In the genomic region with DNA sequence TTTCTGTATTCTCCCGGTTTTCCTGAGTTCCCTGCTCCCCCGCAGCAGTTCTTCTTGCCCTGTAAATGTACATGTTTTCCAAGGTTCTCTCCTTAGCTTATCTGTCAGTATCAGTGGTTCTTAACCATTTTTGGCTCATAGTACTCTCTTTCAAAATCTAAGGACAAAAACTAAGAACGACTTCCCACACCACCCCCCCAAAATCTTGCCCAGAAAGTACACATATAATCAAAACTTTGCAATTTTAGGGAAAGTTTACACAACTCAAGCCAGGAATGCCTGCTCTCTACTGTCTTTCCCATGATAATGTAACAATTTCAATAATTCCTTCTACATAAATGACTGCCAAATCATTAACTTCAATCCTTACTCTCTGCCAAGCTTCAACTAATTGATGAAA, we compare ENCODE assay signal across 24 cellular contexts.
"Had no signal": no experiment of that assay in that cellular context is flagged by ENCODE, and none has a peak within 500 bp of the region (broad histone marks: within the 10 kb centered on the region; RNA-seq: fewer than 3 reads in every experiment).

No MANE protein-coding gene starts in this region.

- DNase-seq: activated CD4-positive, alpha-beta T cell treated with anti-CD3 and anti-CD28 coated beads, Interleukin-2, amount 50 U/mL, for 4 hours; activated effector memory CD4-positive, alpha-beta T cell treated with anti-CD3 and anti-CD28 coated beads, Interleukin-2, amount 50 U/mL, for 16 hours; activated naive CD4-positive, alpha-beta T cell treated with anti-CD3 and anti-CD28 coated beads, Interleukin-2, amount 10 ng/mL, durations not matched to agents 7 days and 5 days; activated T-cell treated with anti-CD3 and anti-CD28 coated beads, Interleukin-2, amount 50 U/mL, for 72 hours; amygdala; cerebellar nuclear complex; endodermal cell; glutamatergic neuron; hippocampal formation; left ventricle myocardium superior; mammary epithelial cell; midbrain; nucleus accumbens; right lobe of liver; small intestine; stimulated activated CD4-positive, alpha-beta T cell treated with anti-CD3 and anti-CD28 coated beads, Interleukin-2, amount 100 ng/mL, for 24 hours; T-cell; T-helper 9 cell; trophoblast cell had no signal

- H3K27ac ChIP-seq: coronary artery, epithelial cell of prostate had no signal

- H3K9me3 ChIP-seq: right lobe of liver had no signal

- H3K27me3 ChIP-seq: right lobe of liver had no signal

- H3K4me3 ChIP-seq: coronary artery, right lobe of liver had no signal

- ATAC-seq: activated T-cell treated with anti-CD3 and anti-CD28 coated beads, Interleukin-2, amount 50 U/mL, for 72 hours; right lobe of liver; SK-N-SH treated with all-trans-retinoic acid at 6 μM for 48 hours; stimulated activated memory B cell treated with anti-CD40 and anti-IgM and Interleukin-4, amounts not matched to agents 10 μg/mL and 1 μg/mL and 100 μg/mL, for 72 hours; T-cell; WTC11 had no signal
